Comparison of ENCODE assay signal across 5 cellular contexts in the genomic region with DNA sequence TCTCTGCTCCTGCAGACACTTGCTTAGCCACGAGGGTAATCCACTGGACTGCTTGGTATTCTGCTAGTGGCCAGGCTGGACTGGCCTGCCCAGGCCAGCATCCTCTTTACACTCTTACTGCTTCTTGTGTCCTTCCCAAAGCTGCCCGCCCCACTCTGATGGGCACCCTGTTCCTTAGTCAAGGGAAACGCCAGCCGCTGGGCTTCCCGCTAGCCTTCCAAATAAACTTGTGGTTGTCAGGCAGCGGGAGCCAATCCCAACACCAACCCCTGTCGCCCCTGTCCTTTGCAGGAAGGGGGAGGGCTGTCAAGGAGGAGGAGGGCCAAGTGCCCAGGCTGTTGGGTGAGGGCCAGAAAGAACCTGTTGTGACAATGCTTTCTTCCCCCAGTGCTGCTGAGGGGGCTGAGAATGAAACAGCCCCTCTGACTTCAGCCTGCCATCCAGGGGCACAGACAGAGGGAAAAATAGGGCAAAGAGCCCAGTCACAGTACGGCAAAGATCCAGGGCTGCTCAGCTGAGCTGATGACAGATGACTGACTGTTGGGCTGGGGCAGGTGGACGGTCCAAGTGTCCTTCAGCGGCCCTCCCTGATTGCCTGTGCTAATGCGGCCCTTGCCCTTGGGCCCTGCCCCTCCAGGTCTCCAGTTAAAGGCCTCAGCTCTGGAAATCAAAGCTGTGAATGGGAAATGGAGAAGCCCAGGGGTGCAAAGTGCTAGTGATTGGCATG. TPM values are rescaled to one million over a fixed set of nuclear protein-coding genes. Genes with fewer than 3 reads are reported as not detected.
"Had no signal": no experiment of that assay in that cellular context is flagged by ENCODE, and none has a peak within 500 bp of the region (broad histone marks: within the 10 kb centered on the region; RNA-seq: fewer than 3 reads in every experiment).

No MANE protein-coding gene starts in this region.

RNA-seq across cellular contexts. Expression of gene CHST5, which starts 3.1 kb away (rescaled TPM):
- total RNA-seq: esophagus muscularis mucosa; liver; naive thymus-derived CD8-positive, alpha-beta T cell had no signal

RNA-seq across cellular contexts. Expression of gene CHST6, which starts 43.8 kb away (rescaled TPM):
- total RNA-seq: naive thymus-derived CD8-positive, alpha-beta T cell; subcutaneous adipose tissue; T-helper 17 cell had no signal
